ENCODE assay signal across 20 cellular contexts in genomic region chr17:21262259-21262993, GRCh38. TPM values are rescaled to one million over a fixed set of nuclear protein-coding genes. Genes with fewer than 3 reads are reported as not detected.
DNase-seq lines count a peak whose midpoint lies in the region; ATAC-seq, FAIRE-seq and TF ChIP-seq lines count a peak whose summit lies in the region.
"Had no signal": no experiment of that assay in that cellular context is flagged by ENCODE, and none has a peak within 500 bp of the region (broad histone marks: within the 10 kb centered on the region; RNA-seq: fewer than 3 reads in every experiment).

No MANE protein-coding gene starts in this region.

- H3K79me2 ChIP-seq in HepG2 (ENCODE audit: insufficient read depth, low read length) = no peaks in the 10 kb centered on the region

- no peak overlapping the region for H3K27ac ChIP-seq in HepG2 (ENCODE audit: extremely low read length, insufficient read depth, low read length)
- no peak overlapping the region for H3K27ac ChIP-seq in right lobe of liver
- H3K27ac ChIP-seq in uterus = no peak overlapping the region
- H3K27ac ChIP-seq: 22Rv1, BLaER1, HL-60 had no signal

- ATAC-seq in HepG2 (no peak; the same call in 2 of the 3 replicates), right lobe of liver (no peak), HG02840 (IDR thresholded peaks at IDR 0.05; ENCODE audit: low FRiP score, unreplicated experiment) (no peak)

- BruUV-seq in HepG2 (replicated peaks; lab: Mats Ljungman, UMichigan) = no TSS peak

- FAIRE-seq in HepG2 (lab: Jason Lieb, UNC) = no peak
- peak; percentile 7 for FAIRE-seq in bronchial epithelial cell (lab: Jason Lieb, UNC)
- FAIRE-seq: GM19239, H1, HTR-8/SVneo had no signal

- POLR2A ChIA-PET in HepG2 (lab: Yijun Ruan, JAX) = no interaction called here

- no peak overlapping the region for H3K4me2 ChIP-seq in HepG2 (ENCODE audit: low read depth, low read length)
- H3K4me2 ChIP-seq: BLaER1 had no signal

- H3K4me1 ChIP-seq in HepG2 (ENCODE audit: insufficient read depth, low read length) (no peaks in the 10 kb centered on the region), right lobe of liver (no peaks in the 10 kb centered on the region), uterus (no peaks in the 10 kb centered on the region)

- TF ChIP-seq POLR2A in HepG2 (IDR thresholded peaks at IDR 0.05; ENCODE audit: insufficient read depth in 1 of 2, low read depth in 2 of 2, low read length in 2 of 2) (no peak), right lobe of liver (IDR thresholded peaks at IDR 0.05) (no peak), uterus (IDR thresholded peaks at IDR 0.05) (no peak)

- no peak for TF ChIP-seq RAD21 in HepG2 (CRISPR knock-in tag; IDR thresholded peaks at IDR 0.05)

- intact Hi-C loops in HepG2 (cut with micrococcal nuclease; ENCODE audit: unreplicated experiment) (no loop called here), right lobe of liver (cut with DNase I) (no loop called here), uterus (cut with DNase I; ENCODE audit: low total_unique reads) (no loop called here)

- no peak for TF ChIP-seq EP300 in HepG2 (IDR thresholded peaks at IDR 0.05; ENCODE audit: low read depth in 2 of 2, low read length in 2 of 2)
- TF ChIP-seq EP300 in HepG2 (CRISPR knock-in tag; IDR thresholded peaks at IDR 0.05; ENCODE audit: borderline replicate concordance) = no peak

- H3K27me3 Mint-ChIP-seq in immature natural killer cell (ENCODE audit: low read depth in 3 of 3) = peaks cover 0 to 3% (median 2%) of the 10 kb centered on the region in 3 donors

- H3K27ac Mint-ChIP-seq in immature natural killer cell = peak overlapping the region in 1 of 6 donors; percentile 40
- H3K27ac Mint-ChIP-seq: CD14-positive monocyte, H9 had no signal

- H3K9me3 Mint-ChIP-seq in immature natural killer cell = no peaks in the 10 kb centered on the region
- H3K9me3 Mint-ChIP-seq: CD4-positive, alpha-beta memory T cell had no signal

- H4K20me1 ChIP-seq in HepG2 (ENCODE audit: insufficient read depth, low read length) = no peaks in the 10 kb centered on the region
- H4K20me1 ChIP-seq: BLaER1 had no signal

- 69% methylated on average over 6 of the region's 12 CpGs for WGBS in HepG2 (ENCODE audit: low lambda C conversion rate)
- 56% methylated on average over 3 of the region's 12 CpGs for WGBS in right lobe of liver (ENCODE audit: insufficient coverage, low coverage, low lambda C conversion rate, missing lambda C conversion rate)

- no peak overlapping the region for H3K9ac ChIP-seq in HepG2 (ENCODE audit: insufficient read depth, low read depth, low read length)
- H3K9ac ChIP-seq: BLaER1 had no signal

- H3K4me3 ChIP-seq in HepG2 (replicated peaks in 1 of 3; ENCODE audit: insufficient read depth in 1 of 3, low read depth in 2 of 3, low read length in 3 of 3) (no peak overlapping the region), right lobe of liver (no peak overlapping the region), bronchial epithelial cell (ENCODE audit: low read depth, low read length) (no peak overlapping the region), uterus (no peak overlapping the region)
- H3K4me3 ChIP-seq: BLaER1 had no signal

- H3K36me3 ChIP-seq in HepG2 (replicated peaks in 1 of 2; ENCODE audit: control insufficient read depth in 1 of 2, insufficient read depth in 2 of 2, low read length in 2 of 2) (no peaks in the 10 kb centered on the region), right lobe of liver (no peaks in the 10 kb centered on the region), bronchial epithelial cell (ENCODE audit: control insufficient read depth, insufficient read depth, low read length) (no peaks in the 10 kb centered on the region), uterus (no peaks in the 10 kb centered on the region)
- H3K36me3 ChIP-seq: BLaER1 had no signal

- H3K27me3 ChIP-seq in HepG2 (ENCODE audit: control insufficient read depth in 1 of 2, insufficient read depth in 2 of 2, low read length in 2 of 2) (peaks cover 2% of the 10 kb centered on the region in 2 experiments; a peak in 2 of 5 replicates), right lobe of liver (no peaks in the 10 kb centered on the region), bronchial epithelial cell (ENCODE audit: control insufficient read depth, insufficient read depth, low read length) (no peaks in the 10 kb centered on the region), uterus (no peaks in the 10 kb centered on the region)
- H3K27me3 ChIP-seq: BLaER1 had no signal

- DNase-seq in HepG2 (ENCODE audit: low spot score) (no peak), right lobe of liver (no peak), bronchial epithelial cell (ENCODE audit: low read depth) (no peak), islet precursor cell (peak; percentile 56), immature natural killer cell (no peak), uterus (no peak), NCI-H1417 treated with DMSO at 0.1 percent for 48 hours (lab: John Stamatoyannopoulos, UW) (no peak)
- DNase-seq: CD4-positive, alpha-beta memory T cell; DMS153; DMS79 treated with DMSO at 0.1 percent for 48 hours; GF-D8; H9 had no signal

- no peak overlapping the region for H3K4me3 Mint-ChIP-seq in immature natural killer cell
- H3K4me3 Mint-ChIP-seq: CD14-positive monocyte; CD4-positive, alpha-beta memory T cell; H9 had no signal

- no peaks in the 10 kb centered on the region for H3K36me3 Mint-ChIP-seq in immature natural killer cell
- H3K36me3 Mint-ChIP-seq: CD14-positive monocyte; CD4-positive, alpha-beta memory T cell had no signal

- H3K9me3 ChIP-seq in HepG2 (ENCODE audit: low read length) = no peaks in the 10 kb centered on the region
- no peaks in the 10 kb centered on the region for H3K9me3 ChIP-seq in right lobe of liver
- H3K9me3 ChIP-seq in uterus = no peaks in the 10 kb centered on the region
- H3K9me3 ChIP-seq: BLaER1 had no signal

- H3K4me1 Mint-ChIP-seq in immature natural killer cell = peaks cover 10 to 17% of the 10 kb centered on the region in 2 donors
- H3K4me1 Mint-ChIP-seq: CD14-positive monocyte had no signal

- in situ Hi-C loops in HepG2 (cut with HindIII; ENCODE audit: extremely low pct_ligation_motif_present, low pct_unique_long_range_greater_than_20kb) = no loop called here

- no peak overlapping the region for H2AFZ ChIP-seq in HepG2 (ENCODE audit: low read length)

- CTCF ChIA-PET in HepG2 (lab: Yijun Ruan, JAX; ENCODE audit: low intra/inter-chr PET ratio, low total read pairs) = no interaction called here

- TF ChIP-seq CTCF in HepG2 (CRISPR knock-in tag; IDR thresholded peaks at IDR 0.05) (no peak), right lobe of liver (IDR thresholded peaks at IDR 0.05) (no peak), bronchial epithelial cell (IDR thresholded peaks at IDR 0.05; ENCODE audit: insufficient read depth, low read length, severe bottlenecking) (no peak), uterus (IDR thresholded peaks at IDR 0.05) (no peak)

RNA-seq across cellular contexts. Expression of gene NATD1, which starts 9.2 kb away (rescaled TPM):
- 0.31 and 0.45 TPM in 2 replicates for total RNA-seq in HepG2 (2016; rRNA removed; fragmentation: Illumina TruSeq; extraction: Trizol)
- 0.18 and 0.30 TPM in 2 replicates for total RNA-seq in HepG2 (2016; cell fraction: cytosol; rRNA removed; fragmentation: Illumina TruSeq; extraction: Trizol; ENCODE audit: low read depth)
- 0.28 and 0.43 TPM in 2 replicates for total RNA-seq in HepG2 (2016; cell fraction: insoluble cytoplasmic fraction; rRNA removed; fragmentation: Illumina TruSeq; extraction: Trizol)
- 0.38 and 0.43 TPM in 2 replicates for total RNA-seq in HepG2 (2016; cell fraction: membrane; rRNA removed; fragmentation: Illumina TruSeq; extraction: Trizol)
- total RNA-seq in HepG2 (2016; cell fraction: nucleus; rRNA removed; fragmentation: Illumina TruSeq; extraction: Trizol) = 0.34 and 0.44 TPM in 2 replicates
- 2.3 and 2.9 TPM in 2 replicates for polyA plus RNA-seq in HepG2 (2011; rRNA removed)
- polyA plus RNA-seq in HepG2 (2011; cell fraction: cytosol; rRNA removed) = 2.2 and 2.3 TPM in 2 replicates
- 2.5 and 3.4 TPM in 2 replicates for polyA plus RNA-seq in HepG2 (2011; cell fraction: nucleus; rRNA removed)
- 2.2 and 3.4 TPM in 2 replicates for polyA plus RNA-seq in HepG2 (2012)
- polyA plus RNA-seq in HepG2 (2016; cell fraction: cytosol; fragmentation: Illumina TruSeq; extraction: Trizol; ENCODE audit: low read depth) = 0.19 and 0.27 TPM in 2 replicates
- 0.74 and 0.80 TPM in 2 replicates for polyA plus RNA-seq in HepG2 (2016; cell fraction: insoluble cytoplasmic fraction; fragmentation: Illumina TruSeq; extraction: Trizol; ENCODE audit: low read depth)
- polyA plus RNA-seq in HepG2 (2016; cell fraction: membrane; fragmentation: Illumina TruSeq; extraction: Trizol; ENCODE audit: low read depth) = 0.39 and 0.44 TPM in 2 replicates
- 1.1 TPM in 2 replicates for polyA plus RNA-seq in HepG2 (2016; cell fraction: nucleus; fragmentation: Illumina TruSeq; extraction: Trizol; ENCODE audit: insufficient read depth, low read depth)
- polyA minus RNA-seq in HepG2 (2011; rRNA and poly(A)+ RNA removed; ENCODE audit: low replicate concordance) = 2.3 and 4.5 TPM in 2 replicates
- polyA minus RNA-seq in HepG2 (2011; cell fraction: cytosol; rRNA and poly(A)+ RNA removed) = 1.8 and 2.8 TPM in 2 replicates
- 1.5 and 2.9 TPM in 2 replicates for polyA minus RNA-seq in HepG2 (2011; cell fraction: nucleus; rRNA and poly(A)+ RNA removed)
- total RNA-seq in right lobe of liver = 1 to 10 TPM; 3.3 to 5.5 (median 4.7) TPM
- total RNA-seq in bronchial epithelial cell = 0.53 and 0.77 TPM in 2 replicates
- 1 to 10 TPM in 2 of 3 donors, under 1 TPM in 1; 0.57 to 3.4 (median 2.5) TPM for polyA plus RNA-seq in immature natural killer cell
- 1 to 10 TPM; 2.1 to 4.9 (median 3.8) TPM for total RNA-seq in uterus

RNA-seq across cellular contexts. Expression of gene MAP2K3, which starts 22.1 kb away (rescaled TPM):
- total RNA-seq in HepG2 (2016; rRNA removed; fragmentation: Illumina TruSeq; extraction: Trizol) (20.5 and 39.8 TPM in 2 replicates), right lobe of liver (10 to 100 TPM; 22.6 to 80.7 (median 60.7) TPM), bronchial epithelial cell (5.3 and 7.7 TPM in 2 replicates), uterus (10 to 100 TPM in 3 of 4 donors, 1 to 10 TPM in 1; 3.3 to 37.0 (median 12.5) TPM)
- 7.7 and 8.7 TPM in 2 replicates for total RNA-seq in HepG2 (2016; cell fraction: cytosol; rRNA removed; fragmentation: Illumina TruSeq; extraction: Trizol; ENCODE audit: low read depth)
- 18.3 and 35.2 TPM in 2 replicates for total RNA-seq in HepG2 (2016; cell fraction: insoluble cytoplasmic fraction; rRNA removed; fragmentation: Illumina TruSeq; extraction: Trizol)
- 33.7 and 35.8 TPM in 2 replicates for total RNA-seq in HepG2 (2016; cell fraction: membrane; rRNA removed; fragmentation: Illumina TruSeq; extraction: Trizol)
- 32.1 and 34.9 TPM in 2 replicates for total RNA-seq in HepG2 (2016; cell fraction: nucleus; rRNA removed; fragmentation: Illumina TruSeq; extraction: Trizol)
- polyA plus RNA-seq in HepG2 (2011; rRNA removed) (27.4 and 31.9 TPM in 2 replicates), immature natural killer cell (100 to 1,000 TPM in 1 of 3 donors, 10 to 100 TPM in 2; 66.6 to 136 (median 93.9) TPM)
- polyA plus RNA-seq in HepG2 (2011; cell fraction: cytosol; rRNA removed) = 31.3 and 32.8 TPM in 2 replicates
- polyA plus RNA-seq in HepG2 (2011; cell fraction: nucleus; rRNA removed) = 53.3 and 53.4 TPM in 2 replicates
- polyA plus RNA-seq in HepG2 (2012) = 39.9 and 42.2 TPM in 2 replicates
- 14.1 and 15.9 TPM in 2 replicates for polyA plus RNA-seq in HepG2 (2016; cell fraction: cytosol; fragmentation: Illumina TruSeq; extraction: Trizol; ENCODE audit: low read depth)
- 67.2 and 88.4 TPM in 2 replicates for polyA plus RNA-seq in HepG2 (2016; cell fraction: insoluble cytoplasmic fraction; fragmentation: Illumina TruSeq; extraction: Trizol; ENCODE audit: low read depth)
- polyA plus RNA-seq in HepG2 (2016; cell fraction: membrane; fragmentation: Illumina TruSeq; extraction: Trizol; ENCODE audit: low read depth) = 51.1 and 52.5 TPM in 2 replicates
- 86.9 and 97.6 TPM in 2 replicates for polyA plus RNA-seq in HepG2 (2016; cell fraction: nucleus; fragmentation: Illumina TruSeq; extraction: Trizol; ENCODE audit: insufficient read depth, low read depth)
- 26.9 and 40.6 TPM in 2 replicates for polyA minus RNA-seq in HepG2 (2011; rRNA and poly(A)+ RNA removed; ENCODE audit: low replicate concordance)
- polyA minus RNA-seq in HepG2 (2011; cell fraction: cytosol; rRNA and poly(A)+ RNA removed) = 19.3 and 21.4 TPM in 2 replicates
- 16.0 and 18.3 TPM in 2 replicates for polyA minus RNA-seq in HepG2 (2011; cell fraction: nucleus; rRNA and poly(A)+ RNA removed)

RNA-seq across cellular contexts. Expression of gene TMEM11, which starts 48.5 kb away (rescaled TPM):
- total RNA-seq in HepG2 (2016; rRNA removed; fragmentation: Illumina TruSeq; extraction: Trizol) (18.7 and 21.3 TPM in 2 replicates), right lobe of liver (10 to 100 TPM; 10.8 to 20.6 (median 11.7) TPM), bronchial epithelial cell (15.8 and 23.8 TPM in 2 replicates), uterus (10 to 100 TPM in 3 of 4 donors, 1 to 10 TPM in 1; 6.9 to 23.8 (median 15.3) TPM)
- total RNA-seq in HepG2 (2016; cell fraction: cytosol; rRNA removed; fragmentation: Illumina TruSeq; extraction: Trizol; ENCODE audit: low read depth) = 9.9 and 11.5 TPM in 2 replicates
- 20.7 and 24.9 TPM in 2 replicates for total RNA-seq in HepG2 (2016; cell fraction: insoluble cytoplasmic fraction; rRNA removed; fragmentation: Illumina TruSeq; extraction: Trizol)
- 17.5 and 20.5 TPM in 2 replicates for total RNA-seq in HepG2 (2016; cell fraction: membrane; rRNA removed; fragmentation: Illumina TruSeq; extraction: Trizol)
- total RNA-seq in HepG2 (2016; cell fraction: nucleus; rRNA removed; fragmentation: Illumina TruSeq; extraction: Trizol) = 9.0 and 12.7 TPM in 2 replicates
- polyA plus RNA-seq in HepG2 (2011; rRNA removed) (32.0 and 35.0 TPM in 2 replicates), immature natural killer cell (10 to 100 TPM; 36.9 to 56.4 (median 44.2) TPM)
- 31.7 and 43.1 TPM in 2 replicates for polyA plus RNA-seq in HepG2 (2011; cell fraction: cytosol; rRNA removed)
- polyA plus RNA-seq in HepG2 (2011; cell fraction: nucleus; rRNA removed) = 16.5 and 21.3 TPM in 2 replicates
- polyA plus RNA-seq in HepG2 (2012) = 13.9 and 16.5 TPM in 2 replicates
- polyA plus RNA-seq in HepG2 (2016; cell fraction: cytosol; fragmentation: Illumina TruSeq; extraction: Trizol; ENCODE audit: low read depth) = 13.0 and 15.6 TPM in 2 replicates
- polyA plus RNA-seq in HepG2 (2016; cell fraction: insoluble cytoplasmic fraction; fragmentation: Illumina TruSeq; extraction: Trizol; ENCODE audit: low read depth) = 37.7 and 39.9 TPM in 2 replicates
- 19.7 and 22.0 TPM in 2 replicates for polyA plus RNA-seq in HepG2 (2016; cell fraction: membrane; fragmentation: Illumina TruSeq; extraction: Trizol; ENCODE audit: low read depth)
- 23.0 and 24.2 TPM in 2 replicates for polyA plus RNA-seq in HepG2 (2016; cell fraction: nucleus; fragmentation: Illumina TruSeq; extraction: Trizol; ENCODE audit: insufficient read depth, low read depth)
- 49.2 and 83.5 TPM in 2 replicates for polyA minus RNA-seq in HepG2 (2011; rRNA and poly(A)+ RNA removed; ENCODE audit: low replicate concordance)
- polyA minus RNA-seq in HepG2 (2011; cell fraction: cytosol; rRNA and poly(A)+ RNA removed) = 17.7 and 20.0 TPM in 2 replicates
- 18.2 and 22.5 TPM in 2 replicates for polyA minus RNA-seq in HepG2 (2011; cell fraction: nucleus; rRNA and poly(A)+ RNA removed)
